ENCODE assay signal across 33 cellular contexts in the genomic region with DNA sequence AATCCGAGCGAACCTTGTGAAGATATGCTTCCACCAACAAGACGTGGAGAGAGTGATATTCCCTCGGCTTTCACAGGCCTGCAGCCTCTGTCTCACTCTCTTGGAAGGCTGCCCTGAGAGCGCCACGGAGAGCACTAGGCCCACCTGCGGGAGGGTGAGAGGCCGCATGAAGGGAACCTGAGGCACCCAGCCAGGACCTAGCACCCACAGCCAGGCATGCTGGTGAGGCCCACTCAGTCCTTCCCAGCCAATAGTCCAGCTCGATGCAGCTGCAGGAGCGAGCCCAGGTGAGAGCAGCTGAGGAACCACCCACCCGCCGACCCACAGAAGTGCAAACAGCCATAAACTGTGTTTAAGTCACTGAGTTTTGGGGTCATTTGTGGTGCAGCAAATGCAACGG.
"Had no signal": no experiment of that assay in that cellular context is flagged by ENCODE, and none has a peak within 500 bp of the region (broad histone marks: within the 10 kb centered on the region; RNA-seq: fewer than 3 reads in every experiment).

No MANE protein-coding gene starts in this region.

- H3K9me3 Mint-ChIP-seq: activated CD4-positive, alpha-beta memory T cell treated with anti-CD3 and anti-CD28 coated beads for 36 hours; activated CD4-positive, alpha-beta T cell treated with anti-CD3 and anti-CD28 coated beads, Interleukin-2, amount 10 ng/mL, durations not matched to agents 24 days and 14 days; activated naive CD4-positive, alpha-beta T cell treated with anti-CD3 and anti-CD28 coated beads for 36 hours; activated naive CD4-positive, alpha-beta T cell treated with anti-CD3 and anti-CD28 coated beads, Interleukin-2, amount 50 U/mL, for 72 hours; activated naive CD8-positive, alpha-beta T cell treated with anti-CD3 and anti-CD28 coated beads, Interleukin-2, amount 10 ng/mL, durations not matched to agents 7 days and 5 days; activated T-helper 1 cell treated with anti-CD3 and anti-CD28 coated beads, Interleukin-12 subunit alpha, Interleukin-12 subunit beta, Interleukin-2, Interleukin-4 antibody, amounts not matched to agents 30 ng/mL and 10 ng/mL and 1 ng/mL, durations not matched to agents 14 hours and 24 hours and 36 hours; activated T-helper 2 cell treated with anti-CD3 and anti-CD28 coated beads, Interferon-gamma antibody, Interleukin-2, Interleukin-4, amounts not matched to agents 10 μg/mL and 5 μg/mL and 100 μg/mL, durations not matched to agents 14 hours and 24 hours and 36 hours; central memory CD8-positive, alpha-beta T cell; dendritic cell treated with granulocyte-macrophage colony-stimulating factor and Interleukin-4, amounts not matched to agents 40 ng/mL and 50 ng/mL, for 4 days; T-helper 2 cell treated with Interferon-gamma antibody and Interleukin-4, amounts not matched to agents 5 μg/mL and 100 μg/mL, for 36 hours had no signal

- H3K27ac Mint-ChIP-seq: activated CD4-positive, alpha-beta memory T cell treated with anti-CD3 and anti-CD28 coated beads for 36 hours; activated CD4-positive, alpha-beta T cell treated with anti-CD3 and anti-CD28 coated beads for 36 hours; activated CD4-positive, alpha-beta T cell treated with anti-CD3 and anti-CD28 coated beads, Interleukin-2, amount 10 ng/mL, durations not matched to agents 24 days and 14 days; activated CD8-positive, alpha-beta memory T cell treated with anti-CD3 and anti-CD28 coated beads, Interleukin-2, amount 10 ng/mL, durations not matched to agents 7 days and 5 days; activated CD8-positive, alpha-beta T cell treated with anti-CD3 and anti-CD28 coated beads, Interleukin-2, amount 10 ng/mL, durations not matched to agents 7 days and 5 days; activated naive CD4-positive, alpha-beta T cell treated with anti-CD3 and anti-CD28 coated beads for 36 hours; activated naive CD4-positive, alpha-beta T cell treated with anti-CD3 and anti-CD28 coated beads, Interleukin-2, amount 50 U/mL, for 72 hours; activated naive CD8-positive, alpha-beta T cell treated with anti-CD3 and anti-CD28 coated beads, Interleukin-2, amount 10 ng/mL, durations not matched to agents 7 days and 5 days; activated T-helper 1 cell treated with anti-CD3 and anti-CD28 coated beads, Interleukin-12 subunit alpha, Interleukin-12 subunit beta, Interleukin-2, Interleukin-4 antibody, amounts not matched to agents 30 ng/mL and 10 ng/mL and 1 ng/mL, durations not matched to agents 14 hours and 24 hours and 36 hours; activated T-helper 2 cell treated with anti-CD3 and anti-CD28 coated beads, Interferon-gamma antibody, Interleukin-2, Interleukin-4, amounts not matched to agents 10 μg/mL and 5 μg/mL and 100 μg/mL, durations not matched to agents 14 hours and 24 hours and 36 hours; brain; dendritic cell treated with granulocyte-macrophage colony-stimulating factor and Interleukin-4, amounts not matched to agents 40 ng/mL and 50 ng/mL, for 4 days; endodermal cell; T-helper 17 cell; T-helper 2 cell treated with Interferon-gamma antibody and Interleukin-4, amounts not matched to agents 5 μg/mL and 100 μg/mL, for 36 hours had no signal

- DNase-seq: activated CD4-positive, alpha-beta memory T cell treated with anti-CD3 and anti-CD28 coated beads for 36 hours; activated CD4-positive, alpha-beta T cell treated with anti-CD3 and anti-CD28 coated beads for 36 hours; activated CD4-positive, alpha-beta T cell treated with anti-CD3 and anti-CD28 coated beads, Interleukin-2, amount 10 ng/mL, durations not matched to agents 24 days and 14 days; activated CD4-positive, CD25-positive, alpha-beta regulatory T cell; activated CD4-positive, CD25-positive, alpha-beta regulatory T cell treated with anti-CD3 and anti-CD28 coated beads, Interleukin-2, amount 50 U/mL, for 72 hours; activated CD8-positive, alpha-beta memory T cell treated with anti-CD3 and anti-CD28 coated beads, Interleukin-2, amount 10 ng/mL, durations not matched to agents 7 days and 5 days; activated CD8-positive, alpha-beta memory T cell treated with anti-CD3 and anti-CD28 coated beads, Interleukin-2, amount 50 U/mL, for 4 hours; activated CD8-positive, alpha-beta T cell treated with anti-CD3 and anti-CD28 coated beads, Interleukin-2, amount 10 ng/mL, durations not matched to agents 7 days and 5 days; activated effector memory CD4-positive, alpha-beta T cell treated with anti-CD3 and anti-CD28 coated beads, Interleukin-2, amount 50 U/mL, for 16 hours; activated naive CD4-positive, alpha-beta T cell treated with anti-CD3 and anti-CD28 coated beads for 36 hours; activated naive CD8-positive, alpha-beta T cell treated with anti-CD3 and anti-CD28 coated beads, Interleukin-2, amount 10 ng/mL, durations not matched to agents 7 days and 5 days; activated T-cell treated with anti-CD3 and anti-CD28 coated beads, Interleukin-2, amount 50 U/mL, for 1 hour; activated T-cell treated with anti-CD3 and anti-CD28 coated beads, Interleukin-2, amount 50 U/mL, for 48 hours; dorsolateral prefrontal cortex; effector memory CD4-positive, alpha-beta T cell; endodermal cell; foreskin fibroblast; T-helper 1 cell; T-helper 17 cell; T1000 had no signal

- ATAC-seq: activated CD4-positive, alpha-beta T cell treated with anti-CD3 and anti-CD28 coated beads for 36 hours; activated CD8-positive, alpha-beta memory T cell treated with anti-CD3 and anti-CD28 coated beads, Interleukin-2, amount 10 ng/mL, durations not matched to agents 7 days and 5 days; activated CD8-positive, alpha-beta T cell treated with anti-CD3 and anti-CD28 coated beads, Interleukin-2, amount 10 ng/mL, durations not matched to agents 7 days and 5 days; activated naive CD4-positive, alpha-beta T cell treated with anti-CD3 and anti-CD28 coated beads, Interleukin-2, amount 50 U/mL, for 72 hours; esophagus mucosa; T-helper 17 cell had no signal

- FAIRE-seq: frontal cortex had no signal

- H3K27me3 Mint-ChIP-seq: activated CD4-positive, alpha-beta memory T cell treated with anti-CD3 and anti-CD28 coated beads for 36 hours; activated CD4-positive, alpha-beta T cell treated with anti-CD3 and anti-CD28 coated beads for 36 hours; activated CD4-positive, alpha-beta T cell treated with anti-CD3 and anti-CD28 coated beads, Interleukin-2, amount 10 ng/mL, durations not matched to agents 24 days and 14 days; activated CD8-positive, alpha-beta memory T cell treated with anti-CD3 and anti-CD28 coated beads, Interleukin-2, amount 10 ng/mL, durations not matched to agents 7 days and 5 days; brain had no signal

- H3K4me3 Mint-ChIP-seq: activated CD4-positive, alpha-beta memory T cell treated with anti-CD3 and anti-CD28 coated beads for 36 hours; activated CD4-positive, alpha-beta T cell treated with anti-CD3 and anti-CD28 coated beads for 36 hours; activated CD4-positive, alpha-beta T cell treated with anti-CD3 and anti-CD28 coated beads, Interleukin-2, amount 10 ng/mL, durations not matched to agents 24 days and 14 days; activated CD8-positive, alpha-beta memory T cell treated with anti-CD3 and anti-CD28 coated beads, Interleukin-2, amount 10 ng/mL, durations not matched to agents 7 days and 5 days; activated CD8-positive, alpha-beta T cell treated with anti-CD3 and anti-CD28 coated beads, Interleukin-2, amount 10 ng/mL, durations not matched to agents 7 days and 5 days; activated naive CD4-positive, alpha-beta T cell treated with anti-CD3 and anti-CD28 coated beads for 36 hours; activated naive CD8-positive, alpha-beta T cell treated with anti-CD3 and anti-CD28 coated beads, Interleukin-2, amount 10 ng/mL, durations not matched to agents 7 days and 5 days; activated T-helper 1 cell treated with anti-CD3 and anti-CD28 coated beads, Interleukin-12 subunit alpha, Interleukin-12 subunit beta, Interleukin-2, Interleukin-4 antibody, amounts not matched to agents 30 ng/mL and 10 ng/mL and 1 ng/mL, durations not matched to agents 14 hours and 24 hours and 36 hours; brain; central memory CD8-positive, alpha-beta T cell; dendritic cell treated with granulocyte-macrophage colony-stimulating factor and Interleukin-4, amounts not matched to agents 40 ng/mL and 50 ng/mL, for 4 days; endodermal cell; T-helper 17 cell; T-helper 2 cell treated with Interferon-gamma antibody and Interleukin-4, amounts not matched to agents 5 μg/mL and 100 μg/mL, for 36 hours had no signal

- H3K4me3 ChIP-seq: ascending aorta, breast epithelium, cardiac muscle cell, coronary artery, dorsolateral prefrontal cortex had no signal

- H3K4me1 ChIP-seq: ascending aorta, breast epithelium had no signal

- H3K4me1 Mint-ChIP-seq: activated CD4-positive, alpha-beta T cell treated with anti-CD3 and anti-CD28 coated beads for 36 hours; activated CD4-positive, alpha-beta T cell treated with anti-CD3 and anti-CD28 coated beads, Interleukin-2, amount 10 ng/mL, durations not matched to agents 24 days and 14 days; activated CD8-positive, alpha-beta memory T cell treated with anti-CD3 and anti-CD28 coated beads, Interleukin-2, amount 10 ng/mL, durations not matched to agents 7 days and 5 days; activated naive CD8-positive, alpha-beta T cell treated with anti-CD3 and anti-CD28 coated beads, Interleukin-2, amount 10 ng/mL, durations not matched to agents 7 days and 5 days; central memory CD8-positive, alpha-beta T cell; T-helper 17 cell had no signal

- H3K36me3 Mint-ChIP-seq: activated CD4-positive, alpha-beta memory T cell treated with anti-CD3 and anti-CD28 coated beads for 36 hours; activated CD8-positive, alpha-beta memory T cell treated with anti-CD3 and anti-CD28 coated beads, Interleukin-2, amount 10 ng/mL, durations not matched to agents 7 days and 5 days; activated naive CD4-positive, alpha-beta T cell treated with anti-CD3 and anti-CD28 coated beads, Interleukin-2, amount 50 U/mL, for 72 hours; activated naive CD8-positive, alpha-beta T cell treated with anti-CD3 and anti-CD28 coated beads, Interleukin-2, amount 10 ng/mL, durations not matched to agents 7 days and 5 days; brain had no signal

- H3K9me3 ChIP-seq: ascending aorta, breast epithelium had no signal

- H3K36me3 ChIP-seq: ascending aorta, breast epithelium, cardiac muscle cell had no signal

- H3K27ac ChIP-seq: ascending aorta, breast epithelium, cardiac muscle cell, coronary artery, dorsolateral prefrontal cortex had no signal

- H3K27me3 ChIP-seq: ascending aorta, breast epithelium, cardiac muscle cell, dorsolateral prefrontal cortex had no signal
